1 cellular context compared by ENCODE assay signal in genomic region chr15:37099321-37100108, GRCh38.
TF ChIP-seq lines count a peak whose summit lies in the region.

No MANE protein-coding gene starts in this region.

TF ChIP-seq in K562, 482 proteins besides CTCF, POLR2A, EP300 and RAD21 (continued from another document and continues in another):
- TF ChIP-seq PBX2 (CRISPR knock-in tag; IDR thresholded peaks at IDR 0.05; ENCODE audit: low read depth): peak; percentile 72
- peak; percentile 96 for TF ChIP-seq PBX2 (tag; conservative IDR thresholded peaks at IDR 0.05; ENCODE audit: low read depth)
- TF ChIP-seq SRSF1 (IDR thresholded peaks at IDR 0.05; ENCODE audit: low read depth, low read length): no peak
- no peak for TF ChIP-seq ZNF140 (CRISPR knock-in tag; IDR thresholded peaks at IDR 0.05)
- TF ChIP-seq ARNT (IDR thresholded peaks at IDR 0.05): 0 out of 4 replicates have a peak, but pooled peaks of 1 of the 2 experiments have one; percentile 15
- no peak for TF ChIP-seq CLOCK (CRISPR knock-in tag; IDR thresholded peaks at IDR 0.05; ENCODE audit: borderline replicate concordance)
- TF ChIP-seq ZNF398 (CRISPR knock-in tag; IDR thresholded peaks at IDR 0.05): no peak
- no peak for TF ChIP-seq PCBP2 (IDR thresholded peaks at IDR 0.05; ENCODE audit: low read depth, low read length, poor library complexity, severe bottlenecking)
- no peak for TF ChIP-seq BRF2 (IDR thresholded peaks at IDR 0.05; ENCODE audit: borderline replicate concordance, insufficient read depth, insufficient read length)
- no peak for TF ChIP-seq IRF9 (tag; IDR thresholded peaks at IDR 0.05)
- TF ChIP-seq DACH1 (IDR thresholded peaks at IDR 0.05; ENCODE audit: partially characterized antibody): no peak
- no peak for TF ChIP-seq GTF2E2 (tag; IDR thresholded peaks at IDR 0.05)
- no peak for TF ChIP-seq TEAD2 (tag; IDR thresholded peaks at IDR 0.05)
- no peak for TF ChIP-seq HNRNPH1 (optimal IDR thresholded peaks at IDR 0.05; ENCODE audit: low read depth, low read length)
- TF ChIP-seq PRPF4 (IDR thresholded peaks at IDR 0.05; ENCODE audit: insufficient read depth, low read depth, low read length, poor library complexity, severe bottlenecking): peak; percentile 6
- TF ChIP-seq ZNF431 (CRISPR knock-in tag; IDR thresholded peaks at IDR 0.05): no peak
- TF ChIP-seq GABPB2 (CRISPR knock-in tag; conservative IDR thresholded peaks at IDR 0.05): no peak
- no peak for TF ChIP-seq ID3 (CRISPR knock-in tag; IDR thresholded peaks at IDR 0.05)
- TF ChIP-seq ID3 (tag; IDR thresholded peaks at IDR 0.05): no peak
- TF ChIP-seq HMGN3 (IDR thresholded peaks at IDR 0.05; ENCODE audit: borderline replicate concordance, extremely low read depth, insufficient read length, low read depth, low read length): peak; percentile 6
- no peak for TF ChIP-seq ZNF609 (CRISPR knock-in tag; IDR thresholded peaks at IDR 0.05; ENCODE audit: borderline replicate concordance)
- TF ChIP-seq ZBTB12 (CRISPR knock-in tag; IDR thresholded peaks at IDR 0.05): no peak
- no peak for TF ChIP-seq TRIM28 (IDR thresholded peaks at IDR 0.05)
- TF ChIP-seq REST (CRISPR knock-in tag; IDR thresholded peaks at IDR 0.05; ENCODE audit: low read depth): no peak
- peak; percentile 40; the same call in 1 of the 2 replicates for TF ChIP-seq ZNF384 (IDR thresholded peaks at IDR 0.05; ENCODE audit: low read depth, low read length)
- TF ChIP-seq ZNF134 (CRISPR knock-in tag; conservative IDR thresholded peaks at IDR 0.05): no peak
- TF ChIP-seq MCM7 (IDR thresholded peaks at IDR 0.05): no peak
- no peak for TF ChIP-seq STAT5B (CRISPR knock-in tag; IDR thresholded peaks at IDR 0.05)
- TF ChIP-seq FOXM1 (IDR thresholded peaks at IDR 0.05; ENCODE audit: low read depth): no peak
- TF ChIP-seq FOXM1 (CRISPR knock-in tag; IDR thresholded peaks at IDR 0.05; ENCODE audit: low read depth): no peak
- TF ChIP-seq ZNF444 (CRISPR knock-in tag; IDR thresholded peaks at IDR 0.05): no peak
- no peak for TF ChIP-seq NR2F6 (CRISPR knock-in tag; IDR thresholded peaks at IDR 0.05)
- TF ChIP-seq HNRNPLL (IDR thresholded peaks at IDR 0.05; ENCODE audit: low read depth, low read length, poor library complexity, severe bottlenecking): no peak
- no peak for TF ChIP-seq GATAD2A (IDR thresholded peaks at IDR 0.05)
- no peak for TF ChIP-seq ZSCAN32 (CRISPR knock-in tag; IDR thresholded peaks at IDR 0.05)
- TF ChIP-seq ZBTB1 (CRISPR knock-in tag; IDR thresholded peaks at IDR 0.05; ENCODE audit: borderline replicate concordance, low read depth): no peak
- TF ChIP-seq RUNX1 (IDR thresholded peaks at IDR 0.05; ENCODE audit: low read depth): no peak
- no peak for TF ChIP-seq SMAD4 (CRISPR knock-in tag; conservative IDR thresholded peaks at IDR 0.05)
- no peak for TF ChIP-seq MAX (CRISPR knock-in tag; IDR thresholded peaks at IDR 0.05)
- TF ChIP-seq YBX1 (IDR thresholded peaks at IDR 0.05): no peak
- peak; percentile 95 for TF ChIP-seq MEIS2 (IDR thresholded peaks at IDR 0.05; ENCODE audit: partially characterized antibody)
- TF ChIP-seq IFI16 (CRISPR knock-in tag; IDR thresholded peaks at IDR 0.05): no peak
- TF ChIP-seq TBP (optimal IDR thresholded peaks at IDR 0.05; ENCODE audit: low read depth, low read length): no peak
